9 cellular contexts compared by ENCODE assay signal in the genomic region with DNA sequence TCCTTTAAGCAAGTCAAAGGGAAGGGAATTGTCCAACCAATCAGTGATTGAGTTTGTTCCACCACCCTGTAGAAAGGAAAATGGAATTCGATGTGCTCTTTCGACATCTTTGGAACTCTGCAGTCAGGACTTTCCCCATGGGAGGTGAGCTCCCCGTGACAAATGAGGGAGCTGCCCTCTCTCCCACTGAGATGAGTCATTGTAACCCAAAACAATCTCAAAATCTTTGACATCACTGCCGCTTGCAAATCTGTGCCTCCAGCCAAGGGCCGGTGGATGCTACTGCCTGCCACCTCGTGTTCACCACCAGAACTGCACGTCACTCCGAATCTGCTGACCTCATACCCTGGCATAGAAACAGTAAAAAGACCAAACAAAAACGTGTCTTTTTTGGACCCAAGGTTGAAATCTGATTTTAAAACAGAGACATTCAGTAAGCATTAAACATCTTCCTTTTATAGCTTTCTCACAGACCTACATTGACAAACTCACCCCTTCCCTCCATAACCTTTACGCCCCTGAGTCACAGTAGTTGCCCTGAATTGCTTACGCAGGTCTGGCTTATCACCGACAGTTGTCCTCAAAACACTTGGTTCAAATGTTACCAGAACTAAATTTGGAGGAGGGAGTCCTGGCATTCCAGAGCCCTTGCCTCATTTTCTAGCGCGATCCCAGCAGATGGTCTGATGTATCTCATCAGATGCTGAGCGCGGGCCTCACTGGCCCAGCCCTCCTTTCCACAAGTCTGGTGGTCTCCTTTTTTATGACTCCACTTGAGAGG.
A peak's percentile ranks its signal among the peaks of the same experiment; 100 is the strongest.
DNase-seq lines count a peak whose midpoint lies in the region; ATAC-seq and TF ChIP-seq lines count a peak whose summit lies in the region.
"Had no signal": no experiment of that assay in that cellular context is flagged by ENCODE, and none has a peak within 500 bp of the region (broad histone marks: within the 10 kb centered on the region; RNA-seq: fewer than 3 reads in every experiment).

No MANE protein-coding gene starts in this region.

- TF ChIP-seq CTCF in BE2C (IDR thresholded peaks at IDR 0.05; ENCODE audit: low read depth, low read length) (peak; percentile 93), endodermal cell (conservative IDR thresholded peaks at IDR 0.05) (peak; percentile 92)
- peak; percentile 87 for TF ChIP-seq CTCF in activated CD8-positive, alpha-beta T cell treated with anti-CD3 and anti-CD28 coated beads for 36 hours (IDR thresholded peaks at IDR 0.05)

- CTCF ChIA-PET in activated CD8-positive, alpha-beta T cell treated with anti-CD3 and anti-CD28 coated beads for 36 hours (lab: Charles Lee) = interaction anchor here (0.6 to 3.2 kb wide), 12 partner anchors 8 to 190 kb away, joined by 3 to 40 read pairs (median 4); no protein-coding TSS in a partner anchor

- H3K9me3 ChIP-seq in BE2C (no peaks in the 10 kb centered on the region; the same call in 1 of the 2 replicates), endodermal cell (ENCODE audit: control insufficient read depth, low read length) (no peaks in the 10 kb centered on the region)

- no peak overlapping the region for H3K27ac Mint-ChIP-seq in activated CD8-positive, alpha-beta T cell treated with anti-CD3 and anti-CD28 coated beads for 36 hours
- H3K27ac Mint-ChIP-seq in endodermal cell = peak overlapping the region; percentile 93
- H3K27ac Mint-ChIP-seq: activated naive CD4-positive, alpha-beta T cell treated with anti-CD3 and anti-CD28 coated beads, Interleukin-2, amount 50 U/mL, for 24 hours had no signal

- POLR2A ChIA-PET in activated CD8-positive, alpha-beta T cell treated with anti-CD3 and anti-CD28 coated beads for 36 hours (lab: Charles Lee) = no interaction called here

- DNase-seq in BE2C = peak; percentile 77
- DNase-seq in NCI-H2227 treated with DMSO at 0.1 percent for 48 hours (lab: John Stamatoyannopoulos, UW) = peak; percentile 1
- peak; percentile 82 for DNase-seq in activated CD8-positive, alpha-beta T cell treated with anti-CD3 and anti-CD28 coated beads for 36 hours
- peak; percentile 94 for DNase-seq in endodermal cell
- peak; percentile 97 for DNase-seq in mesendoderm
- DNase-seq in stimulated activated CD8-positive, alpha-beta memory T cell treated with anti-CD3 and anti-CD28 coated beads, Interleukin-15, amount 100 ng/mL, for 1 hour (ENCODE audit: low read depth) = peak; percentile 36

- H3K79me2 ChIP-seq in mesendoderm (ENCODE audit: control insufficient read depth, insufficient read depth, low read length) = no peaks in the 10 kb centered on the region

- intact Hi-C loops in activated CD8-positive, alpha-beta T cell treated with anti-CD3 and anti-CD28 coated beads for 36 hours (cut with micrococcal nuclease) = loop anchor here (2.0 kb wide), 1 partner anchor 190 kb away; no protein-coding TSS in a partner anchor

- H3K27ac ChIP-seq in endodermal cell (ENCODE audit: low read depth, low read length) (no peak overlapping the region), mesendoderm (ENCODE audit: low read depth, low read length) (no peak overlapping the region)

- no peak overlapping the region for H4K5ac ChIP-seq in mesendoderm (ENCODE audit: low read length)

- H3K4me2 ChIP-seq in mesendoderm (ENCODE audit: low read length) = no peak overlapping the region

- no peak overlapping the region for H3K4ac ChIP-seq in mesendoderm (ENCODE audit: low read depth, low read length)

- no peak overlapping the region for H3K4me3 Mint-ChIP-seq in activated CD8-positive, alpha-beta T cell treated with anti-CD3 and anti-CD28 coated beads for 36 hours
- no peak overlapping the region for H3K4me3 Mint-ChIP-seq in endodermal cell
- H3K4me3 Mint-ChIP-seq: activated naive CD4-positive, alpha-beta T cell treated with anti-CD3 and anti-CD28 coated beads, Interleukin-2, amount 50 U/mL, for 24 hours had no signal

- H3K9me3 Mint-ChIP-seq in activated CD8-positive, alpha-beta T cell treated with anti-CD3 and anti-CD28 coated beads for 36 hours = no peaks in the 10 kb centered on the region
- H3K9me3 Mint-ChIP-seq in endodermal cell = no peaks in the 10 kb centered on the region
- H3K9me3 Mint-ChIP-seq: activated naive CD4-positive, alpha-beta T cell treated with anti-CD3 and anti-CD28 coated beads, Interleukin-2, amount 50 U/mL, for 24 hours had no signal

- no peak overlapping the region for H2BK120ac ChIP-seq in mesendoderm (ENCODE audit: low read depth, low read length)

- ATAC-seq in GM18870 (IDR thresholded peaks at IDR 0.05; ENCODE audit: unreplicated experiment) (peak; percentile 81), HG03103 (IDR thresholded peaks at IDR 0.05; ENCODE audit: low read depth, unreplicated experiment) (peak; percentile 91)
- ATAC-seq in activated CD8-positive, alpha-beta T cell treated with anti-CD3 and anti-CD28 coated beads for 36 hours = peak; percentile 95

- no peak overlapping the region for H2BK15ac ChIP-seq in mesendoderm (replicated peaks; ENCODE audit: low read depth)

- H3K4me3 ChIP-seq in BE2C (ENCODE audit: low read depth, low read length) = peak overlapping the region; percentile 8; the same call in 1 of the 2 replicates
- no peak overlapping the region for H3K4me3 ChIP-seq in endodermal cell (ENCODE audit: low read length)
- H3K4me3 ChIP-seq in mesendoderm (ENCODE audit: low read length) = no peak overlapping the region

- H3K56ac ChIP-seq in mesendoderm (ENCODE audit: low read length) = no peak overlapping the region

- H2AK5ac ChIP-seq in mesendoderm (ENCODE audit: low read length) = no peak overlapping the region

- peak overlapping the region; percentile 16 for H3K18ac ChIP-seq in mesendoderm (ENCODE audit: low read length)

- H3K36me3 ChIP-seq in BE2C (no peaks in the 10 kb centered on the region), endodermal cell (ENCODE audit: control insufficient read depth, insufficient read depth, low read length) (peaks cover 67% of the 10 kb centered on the region), mesendoderm (ENCODE audit: control insufficient read depth, insufficient read depth, low read length) (no peaks in the 10 kb centered on the region)

- H3K36me3 Mint-ChIP-seq in activated CD8-positive, alpha-beta T cell treated with anti-CD3 and anti-CD28 coated beads for 36 hours (ENCODE audit: low read depth) = no peaks in the 10 kb centered on the region
- peaks cover 52% of the 10 kb centered on the region for H3K36me3 Mint-ChIP-seq in endodermal cell (ENCODE audit: low read depth)
- H3K36me3 Mint-ChIP-seq: activated naive CD4-positive, alpha-beta T cell treated with anti-CD3 and anti-CD28 coated beads, Interleukin-2, amount 50 U/mL, for 24 hours had no signal

- H3K9ac ChIP-seq in endodermal cell (ENCODE audit: extremely low read depth, low read length, poor library complexity, severe bottlenecking) (no peak overlapping the region), mesendoderm (ENCODE audit: low read length) (no peak overlapping the region)

- H3K27me3 ChIP-seq in BE2C (no peaks in the 10 kb centered on the region), endodermal cell (ENCODE audit: control insufficient read depth, insufficient read depth, low read length, poor library complexity, severe bottlenecking) (no peaks in the 10 kb centered on the region), mesendoderm (ENCODE audit: insufficient read depth, low read length, poor library complexity) (no peaks in the 10 kb centered on the region)

- H3K27me3 Mint-ChIP-seq in activated CD8-positive, alpha-beta T cell treated with anti-CD3 and anti-CD28 coated beads for 36 hours = peaks cover 65% of the 10 kb centered on the region
- H3K27me3 Mint-ChIP-seq in endodermal cell (ENCODE audit: insufficient read depth) = no peaks in the 10 kb centered on the region

- H3K4me1 Mint-ChIP-seq in activated CD8-positive, alpha-beta T cell treated with anti-CD3 and anti-CD28 coated beads for 36 hours (ENCODE audit: low read depth) = peaks cover 2% of the 10 kb centered on the region
- H3K4me1 Mint-ChIP-seq in endodermal cell = peaks cover 34% of the 10 kb centered on the region

- no peak overlapping the region for H3K23ac ChIP-seq in mesendoderm (ENCODE audit: low read length)

- peaks cover 4% of the 10 kb centered on the region for H3K4me1 ChIP-seq in BE2C
- peaks cover 14% of the 10 kb centered on the region for H3K4me1 ChIP-seq in endodermal cell (ENCODE audit: control insufficient read depth, insufficient read depth, low read length)
- H3K4me1 ChIP-seq in mesendoderm (ENCODE audit: control insufficient read depth, low read depth, low read length) = peaks cover 10% of the 10 kb centered on the region

- 52% methylated on average over 12 to 16 of the region's 16 CpGs for WGBS in endodermal cell (ENCODE audit: insufficient coverage in 1 of 2, insufficient read length in 1 of 2), 2 experiments
- WGBS in mesendoderm (ENCODE audit: extremely low coverage, insufficient coverage, low lambda C conversion rate) = no CpG with 5 or more reads among the region's 16 CpGs

- peaks cover 1% of the 10 kb centered on the region for H3K79me1 ChIP-seq in mesendoderm (ENCODE audit: low read length)

- no peak overlapping the region for H4K8ac ChIP-seq in mesendoderm (ENCODE audit: low read depth, low read length)

- H2BK5ac ChIP-seq in mesendoderm (ENCODE audit: low read length) = no peak overlapping the region

Comparison
In these comparisons a context has a peak if more than half of its experiments do, and no peak if none do; other contexts are left out.
1. DNase-seq: peak in every context shown above with its lines; median percentile 97 in mesendoderm; 94 in endodermal cell; 82 in activated CD8-positive, alpha-beta T cell treated with anti-CD3 and anti-CD28 coated beads for 36 hours; 77 in BE2C; 36 in stimulated activated CD8-positive, alpha-beta memory T cell treated with anti-CD3 and anti-CD28 coated beads, Interleukin-15, amount 100 ng/mL, for 1 hour; 1 in NCI-H2227 treated with DMSO at 0.1 percent for 48 hours.